ENCODE assay signal across 34 cellular contexts in the genomic region with DNA sequence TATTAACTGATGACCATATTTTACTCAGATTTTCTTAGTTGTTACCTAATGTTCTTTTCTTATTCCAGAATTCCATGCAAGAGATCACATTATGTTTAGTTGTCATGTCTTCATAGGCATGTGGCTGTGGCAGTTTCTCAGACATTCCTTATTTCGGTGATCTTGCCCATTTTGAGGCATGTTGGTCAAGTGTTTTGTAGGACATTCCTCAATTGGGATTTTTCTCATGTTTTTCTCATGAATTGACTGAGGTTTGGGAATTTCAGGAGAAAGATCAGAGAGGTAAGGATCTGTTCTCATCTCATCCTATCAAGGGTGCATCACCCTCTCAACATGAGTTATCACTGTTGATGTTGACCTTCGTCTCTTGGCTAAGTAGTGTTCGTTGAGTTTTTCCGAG.
"Had no signal": no experiment of that assay in that cellular context is flagged by ENCODE, and none has a peak within 500 bp of the region (broad histone marks: within the 10 kb centered on the region; RNA-seq: fewer than 3 reads in every experiment).

No MANE protein-coding gene starts in this region.

- H3K36me3 ChIP-seq: adrenal gland, brain microvascular endothelial cell, breast epithelium had no signal

- DNase-seq: activated B cell treated with CpG ODN at 0.5 μM for 24 hours; activated CD4-positive, alpha-beta memory T cell treated with anti-CD3 and anti-CD28 coated beads for 36 hours; activated CD4-positive, alpha-beta T cell treated with anti-CD3 and anti-CD28 coated beads for 4 hours; activated CD4-positive, alpha-beta T cell treated with anti-CD3 and anti-CD28 coated beads, Interleukin-2, amount 10 ng/mL, durations not matched to agents 24 days and 14 days; activated CD4-positive, alpha-beta T cell treated with anti-CD3 and anti-CD28 coated beads, Interleukin-2, amount 50 U/mL, for 1 hour; activated CD4-positive, alpha-beta T cell treated with anti-CD3 and anti-CD28 coated beads, Interleukin-2, amount 50 U/mL, for 4 hours; activated CD4-positive, CD25-positive, alpha-beta regulatory T cell treated with anti-CD3 and anti-CD28 coated beads, Interleukin-2, amount 50 U/mL, for 72 hours; activated CD8-positive, alpha-beta memory T cell treated with anti-CD3 and anti-CD28 coated beads, Interleukin-2, amount 50 U/mL, for 4 hours; activated CD8-positive, alpha-beta T cell treated with anti-CD3 and anti-CD28 coated beads for 36 hours; activated effector memory CD4-positive, alpha-beta T cell treated with anti-CD3 and anti-CD28 coated beads, Interleukin-2, amount 50 U/mL, for 16 hours; activated gamma-delta T cell treated with Interleukin-2 at 50 U/mL for 16 hours; activated naive CD4-positive, alpha-beta T cell; activated naive CD4-positive, alpha-beta T cell treated with anti-CD3 and anti-CD28 coated beads for 36 hours; activated naive CD4-positive, alpha-beta T cell treated with anti-CD3 and anti-CD28 coated beads, Interleukin-2, amount 50 U/mL, for 16 hours; activated naive CD8-positive, alpha-beta T cell treated with anti-CD3 and anti-CD28 coated beads for 36 hours; activated T-cell treated with anti-CD3 and anti-CD28 coated beads for 4 hours; activated T-cell treated with anti-CD3 and anti-CD28 coated beads, Interleukin-2, amount 50 U/mL, for 1 hour; activated T-cell treated with anti-CD3 and anti-CD28 coated beads, Interleukin-2, amount 50 U/mL, for 4 hours; activated T-cell treated with anti-CD3 and anti-CD28 coated beads, Interleukin-2, amount 50 U/mL, for 72 hours; adrenal gland; amniotic stem cell; aorta; body of pancreas; brain microvascular endothelial cell; central memory CD4-positive, alpha-beta T cell; T-cell; T-helper 2 cell; T-helper 9 cell had no signal

- H3K27ac ChIP-seq: adrenal gland, body of pancreas, brain microvascular endothelial cell, breast epithelium, VCaP had no signal

- H3K9me3 Mint-ChIP-seq: activated B cell treated with CpG ODN at 0.5 μM for 24 hours; activated CD4-positive, alpha-beta memory T cell treated with anti-CD3 and anti-CD28 coated beads for 36 hours; activated naive CD4-positive, alpha-beta T cell treated with anti-CD3 and anti-CD28 coated beads for 36 hours; activated T-helper 1 cell treated with anti-CD3 and anti-CD28 coated beads, Interleukin-12 subunit alpha, Interleukin-12 subunit beta, Interleukin-2, Interleukin-4 antibody, amounts not matched to agents 30 ng/mL and 10 ng/mL and 1 ng/mL, durations not matched to agents 14 hours and 24 hours and 36 hours; activated T-helper 17 cell treated with anti-CD3 and anti-CD28 coated beads, Interleukin-2, amount 50 U/mL, for 72 hours; T-cell had no signal

- ATAC-seq: activated CD8-positive, alpha-beta T cell treated with anti-CD3 and anti-CD28 coated beads for 36 hours; activated naive CD4-positive, alpha-beta T cell treated with anti-CD3 and anti-CD28 coated beads, Interleukin-2, amount 50 U/mL, for 72 hours; activated T-cell treated with anti-CD3 and anti-CD28 coated beads, Interleukin-2, amount 50 U/mL, for 4 hours; activated T-cell treated with anti-CD3 and anti-CD28 coated beads, Interleukin-2, amount 50 U/mL, for 72 hours; activated T-helper 17 cell treated with anti-CD3 and anti-CD28 coated beads, Interleukin-2, amount 50 U/mL, for 72 hours; body of pancreas; T-cell had no signal

- H3K9me3 ChIP-seq: adrenal gland, body of pancreas, breast epithelium had no signal

- H3K27ac Mint-ChIP-seq: activated B cell treated with CpG ODN at 0.5 μM for 24 hours; activated CD4-positive, alpha-beta memory T cell treated with anti-CD3 and anti-CD28 coated beads for 36 hours; activated CD4-positive, alpha-beta T cell treated with anti-CD3 and anti-CD28 coated beads, Interleukin-2, amount 10 ng/mL, durations not matched to agents 24 days and 14 days; activated CD8-positive, alpha-beta T cell treated with anti-CD3 and anti-CD28 coated beads for 36 hours; activated naive CD4-positive, alpha-beta T cell treated with anti-CD3 and anti-CD28 coated beads for 36 hours; activated naive CD4-positive, alpha-beta T cell treated with anti-CD3 and anti-CD28 coated beads, Interleukin-2, amount 50 U/mL, for 72 hours; activated naive CD8-positive, alpha-beta T cell treated with anti-CD3 and anti-CD28 coated beads for 36 hours; activated T-cell treated with anti-CD3 and anti-CD28 coated beads, Interleukin-2, amount 50 U/mL, for 72 hours; activated T-helper 1 cell treated with anti-CD3 and anti-CD28 coated beads, Interleukin-12 subunit alpha, Interleukin-12 subunit beta, Interleukin-2, Interleukin-4 antibody, amounts not matched to agents 30 ng/mL and 10 ng/mL and 1 ng/mL, durations not matched to agents 14 hours and 24 hours and 36 hours; activated T-helper 17 cell treated with anti-CD3 and anti-CD28 coated beads, Interleukin-2, amount 50 U/mL, for 72 hours; T-cell; T-helper 2 cell treated with Interferon-gamma antibody and Interleukin-4, amounts not matched to agents 5 μg/mL and 100 μg/mL, for 36 hours had no signal

- H3K27me3 Mint-ChIP-seq: activated B cell treated with CpG ODN at 0.5 μM for 24 hours; activated CD4-positive, alpha-beta memory T cell treated with anti-CD3 and anti-CD28 coated beads for 36 hours; activated CD4-positive, alpha-beta T cell treated with anti-CD3 and anti-CD28 coated beads, Interleukin-2, amount 10 ng/mL, durations not matched to agents 24 days and 14 days; activated CD8-positive, alpha-beta T cell treated with anti-CD3 and anti-CD28 coated beads for 36 hours; activated naive CD8-positive, alpha-beta T cell treated with anti-CD3 and anti-CD28 coated beads for 36 hours; activated T-helper 17 cell treated with anti-CD3 and anti-CD28 coated beads, Interleukin-2, amount 50 U/mL, for 72 hours; T-cell had no signal

- H3K27me3 ChIP-seq: adrenal gland, body of pancreas, brain microvascular endothelial cell, breast epithelium had no signal

- H3K4me3 ChIP-seq: adrenal gland, body of pancreas, breast epithelium had no signal

- H3K4me3 Mint-ChIP-seq: activated B cell treated with CpG ODN at 0.5 μM for 24 hours; activated CD4-positive, alpha-beta memory T cell treated with anti-CD3 and anti-CD28 coated beads for 36 hours; activated CD4-positive, alpha-beta T cell treated with anti-CD3 and anti-CD28 coated beads, Interleukin-2, amount 10 ng/mL, durations not matched to agents 24 days and 14 days; activated CD8-positive, alpha-beta T cell treated with anti-CD3 and anti-CD28 coated beads for 36 hours; activated naive CD4-positive, alpha-beta T cell treated with anti-CD3 and anti-CD28 coated beads for 36 hours; activated naive CD8-positive, alpha-beta T cell treated with anti-CD3 and anti-CD28 coated beads for 36 hours; activated T-cell treated with anti-CD3 and anti-CD28 coated beads, Interleukin-2, amount 50 U/mL, for 4 hours; activated T-cell treated with anti-CD3 and anti-CD28 coated beads, Interleukin-2, amount 50 U/mL, for 72 hours; activated T-helper 1 cell treated with anti-CD3 and anti-CD28 coated beads, Interleukin-12 subunit alpha, Interleukin-12 subunit beta, Interleukin-2, Interleukin-4 antibody, amounts not matched to agents 30 ng/mL and 10 ng/mL and 1 ng/mL, durations not matched to agents 14 hours and 24 hours and 36 hours; activated T-helper 17 cell treated with anti-CD3 and anti-CD28 coated beads, Interleukin-2, amount 50 U/mL, for 72 hours; T-cell; T-helper 2 cell treated with Interferon-gamma antibody and Interleukin-4, amounts not matched to agents 5 μg/mL and 100 μg/mL, for 36 hours had no signal
